ENCODE assay signal across 1 cellular context in genomic region chr6:17945575-17945974, GRCh38.
TF ChIP-seq lines count a peak whose summit lies in the region.

No MANE protein-coding gene starts in this region.

TF ChIP-seq in GM23338, 12 proteins besides CTCF, POLR2A, EP300 and RAD21 (continued from another document):
- TF ChIP-seq REST (IDR thresholded peaks at IDR 0.05; ENCODE audit: unreplicated experiment) (no peak), STAT1 (IDR thresholded peaks at IDR 0.05; ENCODE audit: unreplicated experiment) (no peak), NANOG (IDR thresholded peaks at IDR 0.05; ENCODE audit: borderline replicate concordance) (no peak), CREB1 (CRISPR knock-in tag; IDR thresholded peaks at IDR 0.05; ENCODE audit: low read depth) (no peak)
